Comparison of ENCODE assay signal across 8 cellular contexts in the genomic region with DNA sequence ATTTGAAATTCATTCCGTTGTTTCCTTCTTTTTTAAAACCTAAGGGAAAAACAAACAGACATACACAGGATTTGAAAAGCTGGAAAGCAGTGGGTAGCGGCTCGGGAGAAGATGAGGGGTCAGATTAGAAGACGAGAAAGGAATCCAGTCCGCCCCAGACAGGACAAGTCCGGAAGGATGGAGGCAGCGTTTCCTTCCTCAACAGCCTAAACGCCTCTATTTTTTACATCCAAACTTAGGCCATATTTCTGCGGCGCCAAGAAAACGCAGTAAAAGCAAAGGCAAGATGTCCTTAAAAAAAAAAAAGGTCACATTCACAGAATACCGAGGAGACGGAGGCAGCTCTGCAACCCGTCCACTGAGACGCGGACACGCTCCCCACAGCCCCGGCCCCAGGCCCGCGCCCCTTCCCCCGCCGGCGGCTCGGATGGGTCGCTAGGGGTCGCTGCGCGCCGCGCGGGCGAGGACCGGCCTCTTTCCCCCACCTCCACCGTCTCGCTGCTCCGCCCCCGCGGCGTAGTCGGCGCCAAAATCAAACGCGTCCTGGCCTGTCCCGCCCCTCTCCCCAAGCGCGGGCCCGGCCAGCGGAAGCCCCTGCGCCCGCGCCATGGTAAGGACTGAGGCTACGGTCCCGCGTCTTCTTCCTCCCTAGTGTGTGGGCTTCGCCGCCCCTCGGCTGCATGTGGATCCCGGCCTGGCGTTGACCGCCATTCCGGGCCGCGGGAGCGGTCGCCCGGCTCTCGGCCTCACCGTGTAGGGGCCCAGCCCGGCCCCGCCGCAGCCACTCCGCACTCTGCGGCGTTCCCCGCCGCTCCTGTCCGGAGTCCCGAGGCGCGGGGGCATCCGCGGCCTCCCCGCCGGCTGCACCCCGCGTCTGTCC. TPM values are rescaled to one million over a fixed set of nuclear protein-coding genes. Genes with fewer than 3 reads are reported as not detected.
DNase-seq lines count a peak whose midpoint lies in the region; ATAC-seq, FAIRE-seq and TF ChIP-seq lines count a peak whose summit lies in the region.

A gene with protein sequence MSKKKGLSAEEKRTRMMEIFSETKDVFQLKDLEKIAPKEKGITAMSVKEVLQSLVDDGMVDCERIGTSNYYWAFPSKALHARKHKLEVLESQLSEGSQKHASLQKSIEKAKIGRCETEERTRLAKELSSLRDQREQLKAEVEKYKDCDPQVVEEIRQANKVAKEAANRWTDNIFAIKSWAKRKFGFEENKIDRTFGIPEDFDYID (plus strand): TSS at position 558 of the 880 bp plus-strand sequence. CDS start 50 bp downstream, at position 608.

- no peak within 1 kb of the TSS for H3K27ac ChIP-seq in colonic mucosa

- H3K9me3 ChIP-seq in colonic mucosa: no peaks in the 10 kb centered on the region

- FAIRE-seq in GM19239 (lab: Jason Lieb, UNC): peak; percentile 87

- H3K4me1 ChIP-seq in colonic mucosa: no peaks in the 10 kb centered on the region

- H3K27me3 ChIP-seq in colonic mucosa: no peaks in the 10 kb centered on the region

- intact Hi-C loops in colonic mucosa (cut with DNase I) (loop anchor here (2.0 to 5.0 kb wide), 2 partner anchors 230 to 293 kb away; no protein-coding TSS in a partner anchor), left colon (cut with DNase I, micrococcal nuclease) (loop anchor here (1.0 to 10.0 kb wide), 3 partner anchors 228 to 300 kb away; no protein-coding TSS in a partner anchor)

- H3K9ac ChIP-seq in colonic mucosa (ENCODE audit: low read depth in 2 of 2, low read length in 2 of 2): peak within 1 kb of the TSS; percentile 35 to 53

- H3K4me3 ChIP-seq in colonic mucosa: peak within 1 kb of the TSS; percentile 97

- no peaks in the 10 kb centered on the region for H3K36me3 ChIP-seq in colonic mucosa

- peak; percentile 75 for ATAC-seq in HG03442 (IDR thresholded peaks at IDR 0.05; ENCODE audit: unreplicated experiment)
- ATAC-seq in left colon: peak; percentile 86

- peak; percentile 92 for TF ChIP-seq CTCF in colonic mucosa (IDR thresholded peaks at IDR 0.05)

- DNase-seq in C1 segment of cervical spinal cord (lab: John Stamatoyannopoulos, UW): peak in 13 of 14 donors; percentile 5 to 82 (median 60)
- DNase-seq in GM19239 (ENCODE audit: insufficient read length, low spot score): peak; percentile 68
- peak; percentile 37 to 71 for DNase-seq in NCI-H524 (lab: John Stamatoyannopoulos, UW)
- peak; percentile 89 to 91 for DNase-seq in activated CD4-positive, alpha-beta T cell treated with anti-CD3 and anti-CD28 coated beads for 4 hours
- peak; percentile 90 for DNase-seq in colonic mucosa
- DNase-seq in left colon: peak; percentile 79 to 87
- DNase-seq in stimulated activated CD4-positive, alpha-beta T cell treated with anti-CD3 and anti-CD28 coated beads, Interleukin-1b, Interleukin-23, amount 100 ng/mL, for 48 hours: peak; percentile 93

RNA-seq across cellular contexts. Expression of the gene that starts here (rescaled TPM):
- total RNA-seq in colonic mucosa: 10 to 100 TPM in 1 of 2 donors, 1 to 10 TPM in 1; 4.8 to 11.7 TPM
- total RNA-seq in left colon: 1 to 10 TPM; 1.5 to 2.5 TPM
